2 cellular contexts compared by ENCODE assay signal in genomic region chr1:172654535-172654934, GRCh38.
TF ChIP-seq lines count a peak whose summit lies in the region.

No MANE protein-coding gene starts in this region.

TF ChIP-seq in IMR-90, 13 proteins besides CTCF, POLR2A, EP300 and RAD21:
- TF ChIP-seq FOS (IDR thresholded peaks at IDR 0.05; ENCODE audit: low read depth, low read length) (peak; percentile 59; the same call in 1 of the 2 replicates), MAFK (IDR thresholded peaks at IDR 0.05; ENCODE audit: low read depth, low read length) (peak; percentile 44; the same call in 1 of the 2 replicates), BHLHE40 (IDR thresholded peaks at IDR 0.05; ENCODE audit: low read depth, low read length) (no peak), CEBPB (IDR thresholded peaks at IDR 0.05; ENCODE audit: low read depth, low read length) (no peak), MXI1 (IDR thresholded peaks at IDR 0.05; ENCODE audit: borderline replicate concordance, low read depth, low read length) (no peak), USF2 (IDR thresholded peaks at IDR 0.05; ENCODE audit: low read depth, low read length) (peak; percentile 42), NFE2L2 (IDR thresholded peaks at IDR 0.05; ENCODE audit: low read depth, low read length) (peak; percentile 77)

TF ChIP-seq in GM12878, 131 proteins besides CTCF, POLR2A, EP300 and RAD21:
- no peak for TF ChIP-seq BCLAF1 (IDR thresholded peaks at IDR 0.05)
- no peak for TF ChIP-seq ZBTB11 (CRISPR knock-in tag; IDR thresholded peaks at IDR 0.05)
- peak; percentile 50 for TF ChIP-seq JUNB (IDR thresholded peaks at IDR 0.05)
- no peak for TF ChIP-seq TCF3 (IDR thresholded peaks at IDR 0.05; ENCODE audit: borderline replicate concordance, insufficient read depth, low read depth, low read length)
- TF ChIP-seq CHD2 (IDR thresholded peaks at IDR 0.05; ENCODE audit: borderline replicate concordance, low read depth, low read length), result no peak
- no peak for TF ChIP-seq ZBTB40 (IDR thresholded peaks at IDR 0.05; ENCODE audit: borderline replicate concordance)
- TF ChIP-seq CREB1 (IDR thresholded peaks at IDR 0.05; ENCODE audit: low read depth), result no peak
